In the genomic region with DNA sequence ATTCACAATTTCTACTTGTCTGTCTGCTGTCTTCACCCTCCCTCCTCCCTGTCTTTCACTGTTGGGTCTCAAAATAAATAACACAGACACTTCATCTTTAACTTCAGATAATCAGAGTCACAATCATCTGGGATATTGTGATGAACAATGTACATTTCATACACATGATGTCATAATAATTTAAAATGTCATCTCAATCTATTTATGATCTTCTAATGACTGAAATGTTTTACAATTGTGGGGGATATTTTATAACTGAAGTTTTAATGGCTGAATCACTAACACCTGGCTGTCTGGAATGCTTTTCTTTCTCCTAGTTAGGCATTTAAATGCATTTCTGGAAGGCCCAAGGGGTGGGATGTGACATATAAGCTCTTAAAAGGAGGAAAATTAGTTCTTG, we compare ENCODE assay signal across 25 cellular contexts.
"Had no signal": no experiment of that assay in that cellular context is flagged by ENCODE, and none has a peak within 500 bp of the region (broad histone marks: within the 10 kb centered on the region; RNA-seq: fewer than 3 reads in every experiment).

No MANE protein-coding gene starts in this region.

- H3K79me2 ChIP-seq: hepatocyte had no signal

- H2AFZ ChIP-seq: hepatocyte, neural progenitor cell had no signal

- FAIRE-seq: small intestine had no signal

- H3K36me3 ChIP-seq: cardiac muscle cell, esophagus muscularis mucosa, neural progenitor cell, prostate gland, suprapubic skin, transverse colon, vagina had no signal

- H3K9ac ChIP-seq: neural progenitor cell had no signal

- DNase-seq: activated B cell treated with CpG ODN at 0.5 μM for 24 hours; activated CD4-positive, alpha-beta memory T cell treated with anti-CD3 and anti-CD28 coated beads for 36 hours; activated CD4-positive, alpha-beta T cell treated with anti-CD3 and anti-CD28 coated beads for 4 hours; activated CD8-positive, alpha-beta memory T cell treated with anti-CD3 and anti-CD28 coated beads, Interleukin-2, amount 10 ng/mL, durations not matched to agents 7 days and 5 days; activated naive CD4-positive, alpha-beta T cell; activated naive CD8-positive, alpha-beta T cell treated with anti-CD3 and anti-CD28 coated beads for 36 hours; activated T-cell treated with anti-CD3 and anti-CD28 coated beads, Interleukin-2, amount 50 U/mL, for 1 hour; amniotic stem cell; effector CD8-positive, alpha-beta T cell; midbrain; right cardiac atrium; small intestine; stimulated activated CD4-positive, alpha-beta T cell treated with anti-CD3 and anti-CD28 coated beads, Interleukin-4, amount 100 ng/mL, for 1 hour; stimulated activated naive CD8-positive, alpha-beta T cell treated with anti-CD3 and anti-CD28 coated beads, Interleukin-15, amount 100 ng/mL, for 72 hours; T-helper 9 cell; transverse colon had no signal

- H3K27ac ChIP-seq: cardiac muscle cell, esophagus muscularis mucosa, hepatocyte, neural progenitor cell, prostate gland, suprapubic skin, transverse colon, vagina had no signal

- ATAC-seq: activated CD8-positive, alpha-beta memory T cell treated with anti-CD3 and anti-CD28 coated beads, Interleukin-2, amount 10 ng/mL, durations not matched to agents 7 days and 5 days; activated T-helper 17 cell treated with anti-CD3 and anti-CD28 coated beads, Interleukin-2, amount 50 U/mL, for 72 hours; left lobe of liver; right cardiac atrium; stimulated activated naive CD8-positive, alpha-beta T cell treated with anti-CD3 and anti-CD28 coated beads, Interleukin-15, amount 100 ng/mL, for 72 hours had no signal

- H3K27me3 ChIP-seq: cardiac muscle cell, esophagus muscularis mucosa, hepatocyte, neural progenitor cell, suprapubic skin, transverse colon, vagina had no signal

- H3K4me1 ChIP-seq: neural progenitor cell, prostate gland, suprapubic skin, transverse colon had no signal

- H3K4me3 ChIP-seq: cardiac muscle cell, esophagus muscularis mucosa, hepatocyte, neural progenitor cell, prostate gland, suprapubic skin, transverse colon, vagina had no signal

- H3K9me3 ChIP-seq: esophagus muscularis mucosa, prostate gland, suprapubic skin, transverse colon, vagina had no signal

- H3K4me2 ChIP-seq: hepatocyte, neural progenitor cell had no signal
